13 cellular contexts compared by ENCODE assay signal in genomic region chr2:219523031-219523671, GRCh38. TPM values are rescaled to one million over a fixed set of nuclear protein-coding genes. Genes with fewer than 3 reads are reported as not detected.
A peak's percentile ranks its signal among the peaks of the same experiment; 100 is the strongest.
DNase-seq lines count a peak whose midpoint lies in the region; ATAC-seq and TF ChIP-seq lines count a peak whose summit lies in the region.
"Had no signal": no experiment of that assay in that cellular context is flagged by ENCODE, and none has a peak within 500 bp of the region (broad histone marks: within the 10 kb centered on the region; RNA-seq: fewer than 3 reads in every experiment).

No MANE protein-coding gene starts in this region.

- peak overlapping the region; percentile 12 to 55 (median 40) for H3K4me3 ChIP-seq in breast epithelium
- H3K4me3 ChIP-seq in ascending aorta: peak overlapping the region; percentile 46 to 63
- peak overlapping the region; percentile 66 for H3K4me3 ChIP-seq in thoracic aorta
- H3K4me3 ChIP-seq: SK-N-MC had no signal

- H3K27ac Mint-ChIP-seq in MCF 10A (ENCODE audit: low read depth, unreplicated experiment): no peak overlapping the region

- H3K9me3 ChIP-seq in breast epithelium (no peaks in the 10 kb centered on the region), ascending aorta (no peaks in the 10 kb centered on the region), thoracic aorta (no peaks in the 10 kb centered on the region)
- H3K9me3 ChIP-seq: neutrophil had no signal

- no peak for TF ChIP-seq POLR2A in breast epithelium (IDR thresholded peaks at IDR 0.05)

- no peak overlapping the region for H3K4me3 Mint-ChIP-seq in MCF 10A (ENCODE audit: unreplicated experiment)

- POLR2A ChIA-PET in MCF 10A (lab: Yijun Ruan, JAX): no interaction called here

- intact Hi-C loops in breast epithelium (cut with DNase I; ENCODE audit: low total_unique reads): loop anchor here (10.0 kb wide), 2 partner anchors 48 to 118 kb away; no protein-coding TSS in a partner anchor
- intact Hi-C loops in MCF 10A (cut with micrococcal nuclease): no loop called here
- intact Hi-C loops in ascending aorta (cut with DNase I): no loop called here
- intact Hi-C loops in sciatic nerve (cut with DNase I): no loop called here

- CTCF ChIA-PET in MCF 10A (lab: Yijun Ruan, JAX): interaction anchor here (0.6 to 1.8 kb wide), 4 partner anchors 8 to 136 kb away, joined by 3 to 6 read pairs (median 5); partner anchors contain the start of gene GMPPA

- H3K9me3 Mint-ChIP-seq in MCF 10A (ENCODE audit: unreplicated experiment): no peaks in the 10 kb centered on the region

- peaks cover 0 to 8% of the 10 kb centered on the region in 2 donors for H3K4me1 ChIP-seq in breast epithelium
- peaks cover 4 to 14% of the 10 kb centered on the region in 2 donors for H3K4me1 ChIP-seq in ascending aorta
- H3K4me1 ChIP-seq in thoracic aorta (ENCODE audit: control insufficient read depth in 1 of 2, low read depth in 2 of 2): peaks cover 0 to 25% of the 10 kb centered on the region in 2 donors

- H3K36me3 Mint-ChIP-seq in MCF 10A (ENCODE audit: insufficient read depth, unreplicated experiment): no peaks in the 10 kb centered on the region

- DNase-seq in breast epithelium (ENCODE audit: low spot score in 2 of 2): no peak
- no peak for DNase-seq in MCF 10A (ENCODE audit: unreplicated experiment)
- no peak for DNase-seq in ascending aorta (ENCODE audit: low spot score in 2 of 2)
- peak; percentile 54 for DNase-seq in iPS-NIHi11 (ENCODE audit: low spot score)
- DNase-seq in thoracic aorta (ENCODE audit: low spot score): no peak
- no peak for DNase-seq in kidney tubule cell (ENCODE audit: low spot score)
- no peak for DNase-seq in sciatic nerve (ENCODE audit: low spot score)
- DNase-seq: activated CD8-positive, alpha-beta memory T cell treated with anti-CD3 and anti-CD28 coated beads for 24 hours; NCI-H2171 treated with DMSO at 0.1 percent for 48 hours; stimulated activated CD4-positive, alpha-beta T cell treated with anti-CD3 and anti-CD28 coated beads, Interleukin-4, amount 100 ng/mL, for 4 hours had no signal

- H3K4me1 Mint-ChIP-seq in MCF 10A (ENCODE audit: insufficient read depth, unreplicated experiment): peaks cover 18% of the 10 kb centered on the region

- H3K27me3 ChIP-seq in breast epithelium: peaks cover 2 to 45% of the 10 kb centered on the region in 2 donors
- no peaks in the 10 kb centered on the region for H3K27me3 ChIP-seq in ascending aorta
- H3K27me3 ChIP-seq in thoracic aorta (replicated peaks; ENCODE audit: insufficient read depth): no peaks in the 10 kb centered on the region

- H3K27me3 Mint-ChIP-seq in MCF 10A (ENCODE audit: insufficient read depth, unreplicated experiment): peaks cover 58% of the 10 kb centered on the region

- ATAC-seq in thoracic aorta (ENCODE audit: insufficient number of reproducible peaks, low FRiP score, low read depth) (no peak), GM19324 (IDR thresholded peaks at IDR 0.05; ENCODE audit: low FRiP score, unreplicated experiment) (no peak), sciatic nerve (no peak)

- H3K36me3 ChIP-seq in breast epithelium (no peaks in the 10 kb centered on the region), ascending aorta (no peaks in the 10 kb centered on the region), thoracic aorta (no peaks in the 10 kb centered on the region)
- H3K36me3 ChIP-seq: neutrophil had no signal

- no TSS peak for BruUV-seq in MCF 10A (replicated peaks; lab: Mats Ljungman, UMichigan)

- TF ChIP-seq CTCF in breast epithelium (IDR thresholded peaks at IDR 0.05) (no peak), MCF 10A (IDR thresholded peaks at IDR 0.05; ENCODE audit: unreplicated experiment) (no peak), ascending aorta (IDR thresholded peaks at IDR 0.05) (no peak), thoracic aorta (IDR thresholded peaks at IDR 0.05) (no peak)

- H3K27ac ChIP-seq in breast epithelium (no peak overlapping the region), ascending aorta (no peak overlapping the region), thoracic aorta (no peak overlapping the region)
- H3K27ac ChIP-seq: neutrophil, SK-N-MC had no signal

RNA-seq across cellular contexts. Expression of gene ASIC4, which starts 8.9 kb away (rescaled TPM):
- total RNA-seq in breast epithelium (under 1 TPM in 1 of 3 donors, not detected in 2; 0.44 TPM), MCF 10A (2022) (0.17 TPM in 1 of 2 replicates, not detected in the other), ascending aorta (not detected), thoracic aorta (under 1 TPM in 1 of 2 donors, not detected in 1; 0.41 TPM), sciatic nerve (0.31 TPM)

RNA-seq across cellular contexts. Expression of gene CHPF, which starts 20.5 kb away (rescaled TPM):
- total RNA-seq in breast epithelium: 10 to 100 TPM; 46.5 to 58.9 (median 49.0) TPM
- 81.2 and 105 TPM in 2 replicates for total RNA-seq in MCF 10A (2022)
- 249 TPM for total RNA-seq in ascending aorta
- 100 to 1,000 TPM; 184 to 269 TPM for total RNA-seq in thoracic aorta
- total RNA-seq in sciatic nerve: 33.4 TPM

RNA-seq across cellular contexts. Expression of gene TMEM198, which starts 20.7 kb away (rescaled TPM):
- total RNA-seq in breast epithelium (1 to 10 TPM; 1.6 to 1.9 (median 1.8) TPM), MCF 10A (2022) (5.3 and 6.3 TPM in 2 replicates), ascending aorta (6.0 TPM), thoracic aorta (1 to 10 TPM; 1.4 to 3.9 TPM), sciatic nerve (2.1 TPM)

RNA-seq across cellular contexts. Expression of gene GMPPA, which starts 24.5 kb away (rescaled TPM):
- total RNA-seq in breast epithelium (10 to 100 TPM; 15.7 to 33.4 (median 29.7) TPM), MCF 10A (2022) (70.7 and 80.2 TPM in 2 replicates), ascending aorta (11.4 TPM), thoracic aorta (10 to 100 TPM; 30.5 to 56.5 TPM), sciatic nerve (25.9 TPM)

RNA-seq across cellular contexts. Expression of gene OBSL1, which starts 48.2 kb away (rescaled TPM):
- 10 to 100 TPM; 69.2 to 91.9 (median 73.1) TPM for total RNA-seq in breast epithelium
- 29.0 and 29.8 TPM in 2 replicates for total RNA-seq in MCF 10A (2022)
- total RNA-seq in ascending aorta: 151 TPM
- 100 to 1,000 TPM in 1 of 2 donors, 10 to 100 TPM in 1; 88.7 to 151 TPM for total RNA-seq in thoracic aorta
- total RNA-seq in sciatic nerve: 85.2 TPM
